ENCODE assay signal across 20 cellular contexts in the genomic region with DNA sequence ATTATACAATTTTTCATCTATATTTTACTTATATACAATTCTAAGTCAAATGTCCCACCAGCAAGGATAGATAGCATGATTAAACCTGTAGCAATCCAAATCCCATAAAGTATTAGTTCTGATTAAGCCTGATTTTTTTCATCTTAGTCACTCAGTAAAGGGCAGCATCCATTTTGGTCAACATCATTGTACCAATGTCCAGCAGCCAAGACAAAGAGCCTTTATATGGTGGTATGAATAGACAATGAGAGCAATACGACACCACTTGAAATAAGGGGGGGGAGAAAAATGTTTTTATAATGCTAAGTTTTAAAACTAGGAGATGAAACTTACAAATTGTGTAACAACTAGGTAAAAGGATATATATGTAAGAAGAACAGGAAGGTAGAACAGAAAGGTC. TPM values are rescaled to one million over a fixed set of nuclear protein-coding genes. Genes with fewer than 3 reads are reported as not detected.
DNase-seq lines count a peak whose midpoint lies in the region; ATAC-seq and TF ChIP-seq lines count a peak whose summit lies in the region.
"Had no signal": no experiment of that assay in that cellular context is flagged by ENCODE, and none has a peak within 500 bp of the region (broad histone marks: within the 10 kb centered on the region; RNA-seq: fewer than 3 reads in every experiment).

No MANE protein-coding gene starts in this region.

- intact Hi-C loops in HCT116 (cut with micrococcal nuclease), result no loop called here
- intact Hi-C loops in sciatic nerve (cut with DNase I), result no loop called here
- intact Hi-C loops in left lung (cut with DNase I), result no loop called here

- H3K4me3 ChIP-seq in HCT116 (replicated peaks in 1 of 2; ENCODE audit: low read depth in 1 of 2, low read length in 2 of 2) (no peak overlapping the region), RWPE2 (ENCODE audit: severe bottlenecking) (no peak overlapping the region), hepatocyte (no peak overlapping the region), left lung (no peak overlapping the region)
- H3K4me3 ChIP-seq: psoas muscle, transverse colon had no signal

- DNase-seq in HCT116 (ENCODE audit: low read depth, low spot score), result no peak
- no peak for DNase-seq in RWPE2 (ENCODE audit: low spot score)
- DNase-seq in hepatocyte (ENCODE audit: low spot score), result no peak
- DNase-seq in sciatic nerve (ENCODE audit: low spot score), result no peak
- no peak for DNase-seq in NCI-H1105 (lab: John Stamatoyannopoulos, UW)
- DNase-seq in left lung, result no peak
- DNase-seq in NCI-H1930 (lab: John Stamatoyannopoulos, UW), result no peak
- DNase-seq: activated CD4-positive, alpha-beta T cell treated with anti-CD3 and anti-CD28 coated beads, Interleukin-2, amount 50 U/mL, for 4 hours; activated effector memory CD4-positive, alpha-beta T cell treated with anti-CD3 and anti-CD28 coated beads, Interleukin-2, amount 50 U/mL, for 16 hours; dermis blood vessel endothelial cell; foreskin fibroblast; NCI-H1436; NCI-H748 treated with DMSO at 0.1 percent for 48 hours; OCI-M1; psoas muscle; small intestine; stimulated activated CD4-positive, alpha-beta T cell treated with anti-CD3 and anti-CD28 coated beads, Interleukin-2, amount 100 ng/mL, for 48 hours; stimulated activated naive CD4-positive, alpha-beta T cell treated with Interleukin-2 at 50 U/mL for 16 hours; T-helper 17 cell; transverse colon had no signal

- H3K9ac ChIP-seq in HCT116 (ENCODE audit: low read length), result no peak overlapping the region

- CTCF ChIA-PET in HCT116 (lab: Charles Lee), result no interaction called here

- H3K4me1 ChIP-seq in HCT116 (ENCODE audit: control insufficient read depth in 1 of 2, insufficient read depth in 2 of 2, low read length in 2 of 2), result peaks cover 11 to 48% of the 10 kb centered on the region in 2 experiments
- peaks cover 56% of the 10 kb centered on the region for H3K4me1 ChIP-seq in RWPE2 (ENCODE audit: insufficient read depth, poor library complexity, severe bottlenecking)
- peaks cover 16% of the 10 kb centered on the region for H3K4me1 ChIP-seq in hepatocyte (ENCODE audit: insufficient read depth)
- H3K4me1 ChIP-seq in left lung, result peaks cover 9 to 75% of the 10 kb centered on the region in 2 donors

- RAD21 ChIA-PET in HCT116 (lab: Charles Lee; ENCODE audit: low non-redundant PET in 1 of 2, low total read pairs in 2 of 2, uncharacterized antibody in 2 of 2, unreplicated experiment in 2 of 2), result no interaction called here

- no peak for TF ChIP-seq RAD21 in HCT116 (IDR thresholded peaks at IDR 0.05; ENCODE audit: low read depth)

- H3K4me2 ChIP-seq in HCT116 (ENCODE audit: low read length) (peak overlapping the region; percentile 28; the same call in 1 of the 2 replicates), hepatocyte (no peak overlapping the region)

- no TSS peak for BruUV-seq in HCT116 (replicated peaks; lab: Mats Ljungman, UMichigan)

- H3K27me3 ChIP-seq in HCT116 (ENCODE audit: insufficient read depth, low read length) (no peaks in the 10 kb centered on the region), RWPE2 (ENCODE audit: insufficient read depth, poor library complexity, severe bottlenecking) (no peaks in the 10 kb centered on the region), hepatocyte (no peaks in the 10 kb centered on the region), left lung (no peaks in the 10 kb centered on the region)
- H3K27me3 ChIP-seq: transverse colon had no signal

- no peak for TF ChIP-seq POLR2A in HCT116 (IDR thresholded peaks at IDR 0.05; ENCODE audit: borderline replicate concordance, extremely low read depth, insufficient read depth, insufficient read length)

- peaks cover 23% of the 10 kb centered on the region; the same call in 1 of the 2 replicates for H4K20me1 ChIP-seq in HCT116 (ENCODE audit: insufficient read depth)
- H4K20me1 ChIP-seq in hepatocyte (ENCODE audit: insufficient read depth, poor library complexity, severe bottlenecking), result peaks cover 74% of the 10 kb centered on the region

- H3K9me3 ChIP-seq in HCT116 (ENCODE audit: control insufficient read depth in 1 of 2, insufficient read depth in 1 of 2, low read depth in 1 of 2, low read length in 2 of 2), result no peaks in the 10 kb centered on the region
- no peaks in the 10 kb centered on the region for H3K9me3 ChIP-seq in RWPE2 (ENCODE audit: severe bottlenecking)
- no peaks in the 10 kb centered on the region for H3K9me3 ChIP-seq in hepatocyte (ENCODE audit: low read depth)
- H3K9me3 ChIP-seq in left lung, result no peaks in the 10 kb centered on the region
- H3K9me3 ChIP-seq: psoas muscle, transverse colon had no signal

- 100% methylated on average over 1 of the region's 1 CpG for WGBS in hepatocyte (ENCODE audit: low lambda C conversion rate, missing lambda C conversion rate)

- ATAC-seq in HCT116, result peak; percentile 60
- peak; percentile 24; the same call in 2 of the 3 replicates for ATAC-seq in RWPE2 (ENCODE audit: low read depth)
- ATAC-seq in sciatic nerve, result peak; percentile 85
- no peak for ATAC-seq in left lung
- ATAC-seq: psoas muscle, T-helper 17 cell had no signal

- H2AFZ ChIP-seq in HCT116 (ENCODE audit: low read depth, low read length, poor library complexity, severe bottlenecking), result no peak overlapping the region
- no peak overlapping the region for H2AFZ ChIP-seq in hepatocyte

- POLR2A ChIA-PET in HCT116 (lab: Charles Lee), result no interaction called here

- TF ChIP-seq CTCF in HCT116 (IDR thresholded peaks at IDR 0.05 in 2 of 3, conservative IDR thresholded peaks at IDR 0.05 in 1 of 3; ENCODE audit: borderline replicate concordance in 1 of 3, insufficient read depth in 1 of 3, low read depth in 2 of 3, low read length in 2 of 3) (no peak), RWPE2 (IDR thresholded peaks at IDR 0.05; ENCODE audit: poor library complexity, severe bottlenecking) (no peak), hepatocyte (IDR thresholded peaks at IDR 0.05; ENCODE audit: poor library complexity) (no peak), left lung (IDR thresholded peaks at IDR 0.05) (no peak)

- no peaks in the 10 kb centered on the region for H3K9me2 ChIP-seq in HCT116 (ENCODE audit: insufficient read depth)
- H3K9me2 ChIP-seq in hepatocyte (replicated peaks; ENCODE audit: insufficient read depth), result no peaks in the 10 kb centered on the region

- peaks cover 100% of the 10 kb centered on the region for H3K79me2 ChIP-seq in HCT116 (ENCODE audit: insufficient read depth, low read length)
- H3K79me2 ChIP-seq in hepatocyte, result peaks cover 99% of the 10 kb centered on the region

- H3K36me3 ChIP-seq in HCT116 (ENCODE audit: control insufficient read depth in 1 of 2, insufficient read depth in 2 of 2, low read length in 2 of 2) (no peaks in the 10 kb centered on the region), RWPE2 (ENCODE audit: low read depth) (peaks cover 62% of the 10 kb centered on the region), hepatocyte (replicated peaks; ENCODE audit: insufficient read depth, low read depth) (no peaks in the 10 kb centered on the region), left lung (no peaks in the 10 kb centered on the region)
- H3K36me3 ChIP-seq: transverse colon had no signal

- H3K27ac ChIP-seq in HCT116 (ENCODE audit: low read depth, low read length), result no peak overlapping the region
- peak overlapping the region; percentile 91 for H3K27ac ChIP-seq in RWPE2 (ENCODE audit: poor library complexity, severe bottlenecking)
- H3K27ac ChIP-seq in hepatocyte, result peak overlapping the region; percentile 16
- no peak overlapping the region for H3K27ac ChIP-seq in left lung
- H3K27ac ChIP-seq: psoas muscle, transverse colon had no signal

TF ChIP-seq in HCT116, 20 proteins besides CTCF, POLR2A, EP300 and RAD21:
- TF ChIP-seq, protein P1, sequence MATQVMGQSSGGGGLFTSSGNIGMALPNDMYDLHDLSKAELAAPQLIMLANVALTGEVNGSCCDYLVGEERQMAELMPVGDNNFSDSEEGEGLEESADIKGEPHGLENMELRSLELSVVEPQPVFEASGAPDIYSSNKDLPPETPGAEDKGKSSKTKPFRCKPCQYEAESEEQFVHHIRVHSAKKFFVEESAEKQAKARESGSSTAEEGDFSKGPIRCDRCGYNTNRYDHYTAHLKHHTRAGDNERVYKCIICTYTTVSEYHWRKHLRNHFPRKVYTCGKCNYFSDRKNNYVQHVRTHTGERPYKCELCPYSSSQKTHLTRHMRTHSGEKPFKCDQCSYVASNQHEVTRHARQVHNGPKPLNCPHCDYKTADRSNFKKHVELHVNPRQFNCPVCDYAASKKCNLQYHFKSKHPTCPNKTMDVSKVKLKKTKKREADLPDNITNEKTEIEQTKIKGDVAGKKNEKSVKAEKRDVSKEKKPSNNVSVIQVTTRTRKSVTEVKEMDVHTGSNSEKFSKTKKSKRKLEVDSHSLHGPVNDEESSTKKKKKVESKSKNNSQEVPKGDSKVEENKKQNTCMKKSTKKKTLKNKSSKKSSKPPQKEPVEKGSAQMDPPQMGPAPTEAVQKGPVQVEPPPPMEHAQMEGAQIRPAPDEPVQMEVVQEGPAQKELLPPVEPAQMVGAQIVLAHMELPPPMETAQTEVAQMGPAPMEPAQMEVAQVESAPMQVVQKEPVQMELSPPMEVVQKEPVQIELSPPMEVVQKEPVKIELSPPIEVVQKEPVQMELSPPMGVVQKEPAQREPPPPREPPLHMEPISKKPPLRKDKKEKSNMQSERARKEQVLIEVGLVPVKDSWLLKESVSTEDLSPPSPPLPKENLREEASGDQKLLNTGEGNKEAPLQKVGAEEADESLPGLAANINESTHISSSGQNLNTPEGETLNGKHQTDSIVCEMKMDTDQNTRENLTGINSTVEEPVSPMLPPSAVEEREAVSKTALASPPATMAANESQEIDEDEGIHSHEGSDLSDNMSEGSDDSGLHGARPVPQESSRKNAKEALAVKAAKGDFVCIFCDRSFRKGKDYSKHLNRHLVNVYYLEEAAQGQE (IDR thresholded peaks at IDR 0.05; ENCODE audit: low read depth), result no peak
- TF ChIP-seq CBX3 (IDR thresholded peaks at IDR 0.05; ENCODE audit: low read depth) (no peak), ZFX (IDR thresholded peaks at IDR 0.05) (no peak), EZH2phosphoT487 (IDR thresholded peaks at IDR 0.05; ENCODE audit: borderline replicate concordance) (no peak), YY1 (IDR thresholded peaks at IDR 0.05; ENCODE audit: extremely low read depth, insufficient replicate concordance, low read depth, low read length) (no peak), FOSL1 (IDR thresholded peaks at IDR 0.05; ENCODE audit: low read depth) (0 out of 2 replicates have a peak, but pooled peaks have one; percentile 10), POLR2AphosphoS5 (IDR thresholded peaks at IDR 0.05; ENCODE audit: low read depth, low read length) (no peak), SRF (IDR thresholded peaks at IDR 0.05; ENCODE audit: low read depth) (no peak), JUND (IDR thresholded peaks at IDR 0.05) (no peak)

RNA-seq across cellular contexts. Expression of a gene that starts 7.4 kb away (rescaled TPM):
- total RNA-seq in HCT116 (2021; ENCODE audit: unreplicated experiment) (55.9 TPM), hepatocyte (78.7 and 79.2 TPM in 2 replicates), sciatic nerve (88.5 TPM), left lung (10 to 100 TPM; 52.6 to 53.5 TPM)
- polyA plus RNA-seq in HCT116 (2012), result 12.3 and 14.4 TPM in 2 replicates
- 39.8 and 42.0 TPM in 2 replicates for polyA plus RNA-seq in hepatocyte

Comparison
In these comparisons a context has a peak if more than half of its experiments do, and no peak if none do; other contexts are left out.
1. H3K27ac ChIP-seq: peak in RWPE2 (single experiment) and hepatocyte (single experiment); none in HCT116 (single experiment) and left lung (0 of 2).